ENCODE assay signal across 18 cellular contexts in genomic region chr6:106105493-106105892, GRCh38. TPM values are rescaled to one million over a fixed set of nuclear protein-coding genes. Genes with fewer than 3 reads are reported as not detected.
A peak's percentile ranks its signal among the peaks of the same experiment; 100 is the strongest.
DNase-seq lines count a peak whose midpoint lies in the region; ATAC-seq and TF ChIP-seq lines count a peak whose summit lies in the region.
"Had no signal": no experiment of that assay in that cellular context is flagged by ENCODE, and none has a peak within 500 bp of the region (broad histone marks: within the 10 kb centered on the region; RNA-seq: fewer than 3 reads in every experiment).

No MANE protein-coding gene starts in this region.

- POLR2A ChIA-PET in activated naive CD8-positive, alpha-beta T cell treated with anti-CD3 and anti-CD28 coated beads, Interleukin-2, amount 10 ng/mL, durations not matched to agents 7 days and 5 days (lab: Charles Lee): no interaction called here
- POLR2A ChIA-PET in activated CD4-positive, alpha-beta memory T cell treated with anti-CD3 and anti-CD28 coated beads, Interleukin-2, amount 10 ng/mL, durations not matched to agents 7 days and 5 days (lab: Charles Lee): interaction anchor here (0.7 to 11.7 kb wide), 11 partner anchors 9 to 118 kb away, joined by 3 to 241 read pairs (median 11); partner anchors contain the start of gene PRDM1

- no peaks in the 10 kb centered on the region for H3K9me3 ChIP-seq in esophagus muscularis mucosa
- H3K9me3 ChIP-seq in upper lobe of right lung: no peaks in the 10 kb centered on the region

- CTCF ChIA-PET in activated CD4-positive, alpha-beta memory T cell treated with anti-CD3 and anti-CD28 coated beads, Interleukin-2, amount 10 ng/mL, durations not matched to agents 7 days and 5 days (lab: Charles Lee): interaction anchor here (1.4 to 3.1 kb wide), 2 partner anchors 117 to 118 kb away, joined by 3 to 13 read pairs; no protein-coding TSS in a partner anchor

- H3K4me1 ChIP-seq in esophagus muscularis mucosa: no peaks in the 10 kb centered on the region
- H3K4me1 ChIP-seq in upper lobe of right lung: peaks cover 12% of the 10 kb centered on the region

- no peak for DNase-seq in activated naive CD8-positive, alpha-beta T cell treated with anti-CD3 and anti-CD28 coated beads, Interleukin-2, amount 10 ng/mL, durations not matched to agents 7 days and 5 days
- no peak for DNase-seq in activated naive CD8-positive, alpha-beta T cell treated with anti-CD3 and anti-CD28 coated beads, Interleukin-2, amount 50 U/mL, for 24 hours
- no peak for DNase-seq in activated CD4-positive, alpha-beta memory T cell treated with anti-CD3 and anti-CD28 coated beads, Interleukin-2, amount 10 ng/mL, durations not matched to agents 7 days and 5 days
- peak; percentile 62 for DNase-seq in esophagus muscularis mucosa (ENCODE audit: extremely low spot score)
- DNase-seq in upper lobe of right lung: no peak
- no peak for DNase-seq in NOMO-1 treated with dmso at 0.1 percent for 144 hours (lab: John Stamatoyannopoulos, UW; ENCODE audit: unreplicated experiment)
- DNase-seq in posterior vena cava (ENCODE audit: low spot score): no peak
- DNase-seq: ACHN; CD4-positive, alpha-beta T cell; DND-41; GDM1; KBM-7; NCI-H1092; NCI-H1694; NCI-H446; NCI-H748 treated with DMSO at 0.1 percent for 48 hours; SHP77 had no signal

- TF ChIP-seq CTCF in esophagus muscularis mucosa (IDR thresholded peaks at IDR 0.05) (no peak), upper lobe of right lung (IDR thresholded peaks at IDR 0.05) (no peak)

- H3K36me3 Mint-ChIP-seq in activated naive CD8-positive, alpha-beta T cell treated with anti-CD3 and anti-CD28 coated beads, Interleukin-2, amount 10 ng/mL, durations not matched to agents 7 days and 5 days: peaks cover 55% of the 10 kb centered on the region
- H3K36me3 Mint-ChIP-seq in activated naive CD8-positive, alpha-beta T cell treated with anti-CD3 and anti-CD28 coated beads, Interleukin-2, amount 50 U/mL, for 24 hours (ENCODE audit: low read depth): peaks cover 43% of the 10 kb centered on the region
- H3K36me3 Mint-ChIP-seq in activated CD4-positive, alpha-beta memory T cell treated with anti-CD3 and anti-CD28 coated beads, Interleukin-2, amount 10 ng/mL, durations not matched to agents 7 days and 5 days (ENCODE audit: low read depth): peaks cover 95% of the 10 kb centered on the region

- intact Hi-C loops in esophagus muscularis mucosa (cut with DNase I): no loop called here
- intact Hi-C loops in upper lobe of right lung (cut with DNase I): no loop called here
- intact Hi-C loops in posterior vena cava (cut with DNase I): no loop called here

- H3K27me3 ChIP-seq in esophagus muscularis mucosa (peaks cover 0 to 5% (median 0%) of the 10 kb centered on the region in 4 donors), upper lobe of right lung (peaks cover 11% of the 10 kb centered on the region)

- H3K4me1 Mint-ChIP-seq in activated naive CD8-positive, alpha-beta T cell treated with anti-CD3 and anti-CD28 coated beads, Interleukin-2, amount 10 ng/mL, durations not matched to agents 7 days and 5 days: peaks cover 41% of the 10 kb centered on the region
- peaks cover 70% of the 10 kb centered on the region for H3K4me1 Mint-ChIP-seq in activated naive CD8-positive, alpha-beta T cell treated with anti-CD3 and anti-CD28 coated beads, Interleukin-2, amount 50 U/mL, for 24 hours
- peaks cover 87% of the 10 kb centered on the region for H3K4me1 Mint-ChIP-seq in activated CD4-positive, alpha-beta memory T cell treated with anti-CD3 and anti-CD28 coated beads, Interleukin-2, amount 10 ng/mL, durations not matched to agents 7 days and 5 days

- H3K27me3 Mint-ChIP-seq in activated naive CD8-positive, alpha-beta T cell treated with anti-CD3 and anti-CD28 coated beads, Interleukin-2, amount 10 ng/mL, durations not matched to agents 7 days and 5 days: no peaks in the 10 kb centered on the region
- peaks cover 20% of the 10 kb centered on the region for H3K27me3 Mint-ChIP-seq in activated naive CD8-positive, alpha-beta T cell treated with anti-CD3 and anti-CD28 coated beads, Interleukin-2, amount 50 U/mL, for 24 hours
- H3K27me3 Mint-ChIP-seq in activated CD4-positive, alpha-beta memory T cell treated with anti-CD3 and anti-CD28 coated beads, Interleukin-2, amount 10 ng/mL, durations not matched to agents 7 days and 5 days: no peaks in the 10 kb centered on the region
- H3K27me3 Mint-ChIP-seq: CD4-positive, alpha-beta T cell had no signal

- no peak for ATAC-seq in activated naive CD8-positive, alpha-beta T cell treated with anti-CD3 and anti-CD28 coated beads, Interleukin-2, amount 10 ng/mL, durations not matched to agents 7 days and 5 days (ENCODE audit: low read depth)
- no peak for ATAC-seq in activated naive CD8-positive, alpha-beta T cell treated with anti-CD3 and anti-CD28 coated beads, Interleukin-2, amount 50 U/mL, for 24 hours
- ATAC-seq in upper lobe of right lung: no peak
- ATAC-seq: GM23338 had no signal

- no peak overlapping the region for H3K27ac Mint-ChIP-seq in activated naive CD8-positive, alpha-beta T cell treated with anti-CD3 and anti-CD28 coated beads, Interleukin-2, amount 10 ng/mL, durations not matched to agents 7 days and 5 days
- no peak overlapping the region for H3K27ac Mint-ChIP-seq in activated naive CD8-positive, alpha-beta T cell treated with anti-CD3 and anti-CD28 coated beads, Interleukin-2, amount 50 U/mL, for 24 hours
- no peak overlapping the region for H3K27ac Mint-ChIP-seq in activated CD4-positive, alpha-beta memory T cell treated with anti-CD3 and anti-CD28 coated beads, Interleukin-2, amount 10 ng/mL, durations not matched to agents 7 days and 5 days
- H3K27ac Mint-ChIP-seq: GM23338 had no signal

- no peak for TF ChIP-seq EP300 in esophagus muscularis mucosa (IDR thresholded peaks at IDR 0.05)

- H3K4me3 ChIP-seq in esophagus muscularis mucosa: no peak overlapping the region
- no peak overlapping the region for H3K4me3 ChIP-seq in upper lobe of right lung
- H3K4me3 ChIP-seq: GM23338 had no signal

- H3K4me3 Mint-ChIP-seq in activated naive CD8-positive, alpha-beta T cell treated with anti-CD3 and anti-CD28 coated beads, Interleukin-2, amount 10 ng/mL, durations not matched to agents 7 days and 5 days: peak overlapping the region; percentile 12
- no peak overlapping the region for H3K4me3 Mint-ChIP-seq in activated naive CD8-positive, alpha-beta T cell treated with anti-CD3 and anti-CD28 coated beads, Interleukin-2, amount 50 U/mL, for 24 hours
- H3K4me3 Mint-ChIP-seq in activated CD4-positive, alpha-beta memory T cell treated with anti-CD3 and anti-CD28 coated beads, Interleukin-2, amount 10 ng/mL, durations not matched to agents 7 days and 5 days: peak overlapping the region; percentile 29
- H3K4me3 Mint-ChIP-seq: GM23338 had no signal

- 97% methylated on average over 22 of the region's 22 CpGs for WGBS in esophagus muscularis mucosa

- H3K36me3 ChIP-seq in esophagus muscularis mucosa (peaks cover 0 to 24% (median 13%) of the 10 kb centered on the region in 4 donors), upper lobe of right lung (peaks cover 30% of the 10 kb centered on the region)

- TF ChIP-seq POLR2A in esophagus muscularis mucosa (IDR thresholded peaks at IDR 0.05; ENCODE audit: low read depth): no peak

- H3K9me3 Mint-ChIP-seq in activated naive CD8-positive, alpha-beta T cell treated with anti-CD3 and anti-CD28 coated beads, Interleukin-2, amount 10 ng/mL, durations not matched to agents 7 days and 5 days: no peaks in the 10 kb centered on the region
- no peaks in the 10 kb centered on the region for H3K9me3 Mint-ChIP-seq in activated naive CD8-positive, alpha-beta T cell treated with anti-CD3 and anti-CD28 coated beads, Interleukin-2, amount 50 U/mL, for 24 hours
- H3K9me3 Mint-ChIP-seq in activated CD4-positive, alpha-beta memory T cell treated with anti-CD3 and anti-CD28 coated beads, Interleukin-2, amount 10 ng/mL, durations not matched to agents 7 days and 5 days: no peaks in the 10 kb centered on the region
- H3K9me3 Mint-ChIP-seq: CD4-positive, alpha-beta T cell; GM23338 had no signal

- H3K27ac ChIP-seq in esophagus muscularis mucosa (replicated peaks in 1 of 4): no peak overlapping the region
- no peak overlapping the region for H3K27ac ChIP-seq in upper lobe of right lung

RNA-seq across cellular contexts. Expression of gene PRDM1, which starts 19.4 kb away (rescaled TPM):
- 10 to 100 TPM; 20.2 to 21.1 TPM for total RNA-seq in activated naive CD8-positive, alpha-beta T cell treated with anti-CD3 and anti-CD28 coated beads, Interleukin-2, amount 10 ng/mL, durations not matched to agents 7 days and 5 days
- 100 to 1,000 TPM; 112 to 115 TPM for total RNA-seq in activated CD4-positive, alpha-beta memory T cell treated with anti-CD3 and anti-CD28 coated beads, Interleukin-2, amount 10 ng/mL, durations not matched to agents 7 days and 5 days
- total RNA-seq in esophagus muscularis mucosa (1 to 10 TPM; 1.8 to 5.1 (median 2.3) TPM), upper lobe of right lung (17.5 TPM), posterior vena cava (1 to 10 TPM; 2.4 to 2.9 TPM)
